In genomic region chrX:22124098-22124497, GRCh38 we compare ENCODE assay signal across 30 cellular contexts.
DNase-seq lines count a peak whose midpoint lies in the region; ATAC-seq, FAIRE-seq and TF ChIP-seq lines count a peak whose summit lies in the region.
"Had no signal": no experiment of that assay in that cellular context is flagged by ENCODE, and none has a peak within 500 bp of the region (broad histone marks: within the 10 kb centered on the region; RNA-seq: fewer than 3 reads in every experiment).

No MANE protein-coding gene starts in this region.

- BruUV-seq in PC-3 (replicated peaks; lab: Mats Ljungman, UMichigan) = no TSS peak

- H2AFZ ChIP-seq in PC-3 (ENCODE audit: low read length) (no peak overlapping the region), keratinocyte (ENCODE audit: control insufficient read depth, low read length) (no peak overlapping the region)
- H2AFZ ChIP-seq: hepatocyte had no signal

- H3K79me2 ChIP-seq in PC-3 (ENCODE audit: low read length) (no peaks in the 10 kb centered on the region), keratinocyte (ENCODE audit: control insufficient read depth, insufficient read depth, low read length) (no peaks in the 10 kb centered on the region)
- H3K79me2 ChIP-seq: hepatocyte had no signal

- H3K27ac ChIP-seq in PC-3 (ENCODE audit: low read length) (peak overlapping the region; percentile 21; the same call in 1 of the 2 replicates), keratinocyte (ENCODE audit: control insufficient read depth, insufficient read depth, low read length) (peak overlapping the region; percentile 62), thyroid gland (no peak overlapping the region)
- H3K27ac ChIP-seq: C4-2B, hepatocyte, tibial artery had no signal

- 91 to 94% methylated on average over 5 to 6 of the region's 6 CpGs for WGBS in thyroid gland, 2 donors

- H3F3A ChIP-seq in PC-3 (ENCODE audit: low read length, unreplicated experiment) = no peaks in the 10 kb centered on the region

- intact Hi-C loops in PC-3 (cut with micrococcal nuclease) = no loop called here
- intact Hi-C loops in thyroid gland (cut with DNase I) = no loop called here

- no peaks in the 10 kb centered on the region for H3K9me3 ChIP-seq in PC-3 (ENCODE audit: low read length)
- no peaks in the 10 kb centered on the region for H3K9me3 ChIP-seq in keratinocyte (ENCODE audit: control insufficient read depth, low read depth, low read length)
- H3K9me3 ChIP-seq in thyroid gland = no peaks in the 10 kb centered on the region
- H3K9me3 ChIP-seq: tibial artery had no signal

- peaks cover 3% of the 10 kb centered on the region for H3K9me3 Mint-ChIP-seq in type B pancreatic cell
- H3K9me3 Mint-ChIP-seq: activated CD4-positive, alpha-beta memory T cell treated with anti-CD3 and anti-CD28 coated beads, Interleukin-2, amount 10 ng/mL, durations not matched to agents 7 days and 5 days; activated T-helper 17 cell treated with anti-CD3 and anti-CD28 coated beads, Interleukin-2, amount 50 U/mL, for 72 hours; naive thymus-derived CD8-positive, alpha-beta T cell; stimulated activated naive CD8-positive, alpha-beta T cell treated with anti-CD3 and anti-CD28 coated beads, Interleukin-15, Interleukin-2, amounts not matched to agents 100 ng/mL and 50 ng/mL, for 24 hours had no signal

- ATAC-seq in PC-3 (no peak; the same call in 1 of the 2 replicates), GM19023 (IDR thresholded peaks at IDR 0.05; ENCODE audit: unreplicated experiment) (no peak)
- ATAC-seq: activated T-helper 17 cell treated with anti-CD3 and anti-CD28 coated beads, Interleukin-2, amount 50 U/mL, for 72 hours; HCT116; K562; naive thymus-derived CD8-positive, alpha-beta T cell had no signal

- no peaks in the 10 kb centered on the region for H3K36me3 Mint-ChIP-seq in type B pancreatic cell
- H3K36me3 Mint-ChIP-seq: activated naive CD8-positive, alpha-beta T cell; naive thymus-derived CD8-positive, alpha-beta T cell had no signal

- H3K4me1 Mint-ChIP-seq in type B pancreatic cell (ENCODE audit: unreplicated experiment) = peaks cover 5% of the 10 kb centered on the region
- H3K4me1 Mint-ChIP-seq: activated CD4-positive, alpha-beta memory T cell treated with anti-CD3 and anti-CD28 coated beads, Interleukin-2, amount 10 ng/mL, durations not matched to agents 7 days and 5 days; activated T-helper 17 cell treated with anti-CD3 and anti-CD28 coated beads, Interleukin-2, amount 50 U/mL, for 72 hours; naive thymus-derived CD8-positive, alpha-beta T cell had no signal

- peak overlapping the region; percentile 14 for H3K4me3 Mint-ChIP-seq in type B pancreatic cell
- H3K4me3 Mint-ChIP-seq: activated CD4-positive, alpha-beta memory T cell treated with anti-CD3 and anti-CD28 coated beads, Interleukin-2, amount 10 ng/mL, durations not matched to agents 7 days and 5 days; activated naive CD8-positive, alpha-beta T cell; activated T-helper 17 cell treated with anti-CD3 and anti-CD28 coated beads, Interleukin-2, amount 50 U/mL, for 72 hours; naive thymus-derived CD8-positive, alpha-beta T cell; stimulated activated naive CD8-positive, alpha-beta T cell treated with anti-CD3 and anti-CD28 coated beads, Interleukin-15, Interleukin-2, amounts not matched to agents 100 ng/mL and 50 ng/mL, for 24 hours had no signal

- H3K9me2 ChIP-seq in PC-3 (replicated peaks; ENCODE audit: low read length) = no peaks in the 10 kb centered on the region

- H3K27me3 Mint-ChIP-seq in type B pancreatic cell = no peaks in the 10 kb centered on the region
- H3K27me3 Mint-ChIP-seq: activated CD4-positive, alpha-beta memory T cell treated with anti-CD3 and anti-CD28 coated beads, Interleukin-2, amount 10 ng/mL, durations not matched to agents 7 days and 5 days; activated naive CD8-positive, alpha-beta T cell; activated T-helper 17 cell treated with anti-CD3 and anti-CD28 coated beads, Interleukin-2, amount 50 U/mL, for 72 hours; naive thymus-derived CD8-positive, alpha-beta T cell had no signal

- no peaks in the 10 kb centered on the region for H3K9me1 ChIP-seq in keratinocyte (ENCODE audit: control insufficient read depth, extremely low read depth, insufficient read depth, low read length)

- H3K27me3 ChIP-seq in PC-3 (ENCODE audit: low read length) = no peaks in the 10 kb centered on the region
- H3K27me3 ChIP-seq in keratinocyte (ENCODE audit: control insufficient read depth, extremely low read depth, insufficient read depth, low read length) = no peaks in the 10 kb centered on the region
- H3K27me3 ChIP-seq in thyroid gland = no peaks in the 10 kb centered on the region
- H3K27me3 ChIP-seq: hepatocyte, tibial artery had no signal

- H3K9ac ChIP-seq in PC-3 (ENCODE audit: low read length) (no peak overlapping the region), keratinocyte (ENCODE audit: control insufficient read depth, extremely low read depth, insufficient read depth, low read length) (no peak overlapping the region)

- H3K27ac Mint-ChIP-seq in type B pancreatic cell = peak overlapping the region; percentile 99
- H3K27ac Mint-ChIP-seq: activated CD4-positive, alpha-beta memory T cell treated with anti-CD3 and anti-CD28 coated beads, Interleukin-2, amount 10 ng/mL, durations not matched to agents 7 days and 5 days; activated naive CD8-positive, alpha-beta T cell; activated T-helper 17 cell treated with anti-CD3 and anti-CD28 coated beads, Interleukin-2, amount 50 U/mL, for 72 hours; naive thymus-derived CD8-positive, alpha-beta T cell; stimulated activated naive CD8-positive, alpha-beta T cell treated with anti-CD3 and anti-CD28 coated beads, Interleukin-15, Interleukin-2, amounts not matched to agents 100 ng/mL and 50 ng/mL, for 24 hours had no signal

- H3K4me1 ChIP-seq in PC-3 (ENCODE audit: insufficient read depth, low read length) (peaks cover 26% of the 10 kb centered on the region), keratinocyte (ENCODE audit: control insufficient read depth, extremely low read depth, insufficient read depth, low read length) (peaks cover 14% of the 10 kb centered on the region), thyroid gland (no peaks in the 10 kb centered on the region)
- H3K4me1 ChIP-seq: tibial artery had no signal

- no peaks in the 10 kb centered on the region for H3K36me3 ChIP-seq in PC-3 (ENCODE audit: low read depth, low read length)
- no peaks in the 10 kb centered on the region for H3K36me3 ChIP-seq in keratinocyte (ENCODE audit: control insufficient read depth in 2 of 2, extremely low read depth in 1 of 2, insufficient read depth in 2 of 2, low read length in 2 of 2)
- H3K36me3 ChIP-seq in thyroid gland = no peaks in the 10 kb centered on the region
- H3K36me3 ChIP-seq: tibial artery had no signal

- TF ChIP-seq CTCF in PC-3 (conservative IDR thresholded peaks at IDR 0.05; ENCODE audit: low read depth, low read length) = no peak
- no peak for TF ChIP-seq CTCF in epithelial cell of esophagus (IDR thresholded peaks at IDR 0.05; ENCODE audit: insufficient read depth, low read depth, low read length, missing control alignments)
- no peak for TF ChIP-seq CTCF in keratinocyte (optimal IDR thresholded peaks at IDR 0.05 in 1 of 3, IDR thresholded peaks at IDR 0.05 in 1 of 3, conservative IDR thresholded peaks at IDR 0.05 in 1 of 3; ENCODE audit: extremely low read depth in 1 of 3, insufficient read depth in 2 of 3, low read length in 3 of 3)
- no peak for TF ChIP-seq CTCF in type B pancreatic cell (conservative IDR thresholded peaks at IDR 0.05)
- no peak for TF ChIP-seq CTCF in thyroid gland (IDR thresholded peaks at IDR 0.05)

- H3K4me3 ChIP-seq in PC-3 (ENCODE audit: low read length) (no peak overlapping the region), epithelial cell of esophagus (ENCODE audit: low read length) (no peak overlapping the region), keratinocyte (ENCODE audit: control insufficient read depth in 2 of 3, extremely low read depth in 1 of 3, insufficient read depth in 2 of 3, low read depth in 1 of 3, low read length in 3 of 3) (no peak overlapping the region), thyroid gland (replicated peaks in 1 of 3) (no peak overlapping the region)
- H3K4me3 ChIP-seq: hepatocyte, K562, tibial artery had no signal

- POLR2A ChIA-PET in PC-3 (lab: Charles Lee; ENCODE audit: unreplicated experiment) = no interaction called here

- dilution Hi-C loops in keratinocyte (cut with MboI; ENCODE audit: extremely low pct_ligation_motif_present, low sequenced_read_pairs) = no loop called here

- H4K20me1 ChIP-seq in PC-3 (ENCODE audit: low read length) = no peaks in the 10 kb centered on the region
- no peaks in the 10 kb centered on the region for H4K20me1 ChIP-seq in keratinocyte (ENCODE audit: control insufficient read depth, extremely low read depth, insufficient read depth, low read length)

- peak; percentile 61 for DNase-seq in PC-3
- DNase-seq in epithelial cell of esophagus (ENCODE audit: low read depth) = peak; percentile 89
- DNase-seq in keratinocyte (ENCODE audit: low read depth, low spot score) = no peak
- DNase-seq in type B pancreatic cell (ENCODE audit: extremely low spot score, unreplicated experiment) = no peak
- no peak for DNase-seq in activated naive CD4-positive, alpha-beta T cell (lab: John Stamatoyannopoulos, UW)
- DNase-seq in thyroid gland = no peak
- DNase-seq: activated CD4-positive, alpha-beta memory T cell treated with anti-CD3 and anti-CD28 coated beads, Interleukin-2, amount 10 ng/mL, durations not matched to agents 7 days and 5 days; activated CD4-positive, alpha-beta T cell treated with anti-CD3 and anti-CD28 coated beads for 1 hour; activated CD8-positive, alpha-beta memory T cell treated with anti-CD3 and anti-CD28 coated beads, Interleukin-2, amount 50 U/mL, for 48 hours; anterior cingulate cortex; central memory CD4-positive, alpha-beta T cell; dermis blood vessel endothelial cell; foreskin fibroblast; naive thymus-derived CD8-positive, alpha-beta T cell; NCI-H1417; NCI-H2081 treated with DMSO at 0.1 percent for 48 hours; NCI-H226; NCI-H774; occipital lobe; RPMI8226 had no signal

- FAIRE-seq in keratinocyte (lab: Jason Lieb, UNC) = peak; percentile 79
- FAIRE-seq: GM18507, K562 had no signal

- H3K4me2 ChIP-seq in PC-3 (ENCODE audit: low read length) = peak overlapping the region; percentile 5; the same call in 1 of the 2 replicates
- H3K4me2 ChIP-seq in keratinocyte (ENCODE audit: control insufficient read depth, extremely low read depth, insufficient read depth, low read depth, low read length) = no peak overlapping the region
- H3K4me2 ChIP-seq: hepatocyte had no signal

- CTCF ChIA-PET in PC-3 (lab: Charles Lee) = interaction anchor here (0.7 kb wide), 1 partner anchor 1493 kb away, joined by 7 read pairs; no protein-coding TSS in a partner anchor

- no peak for TF ChIP-seq POLR2A in thyroid gland (IDR thresholded peaks at IDR 0.05)

Comparison
In these comparisons a context has a peak if more than half of its experiments do, and no peak if none do; other contexts are left out.
1. DNase-seq: peak in PC-3 (single experiment) and epithelial cell of esophagus (single experiment); none in keratinocyte (single experiment), type B pancreatic cell (single experiment), activated naive CD4-positive, alpha-beta T cell (0 of 4) and thyroid gland (0 of 2).
2. H3K27ac ChIP-seq: peak in PC-3 (single experiment) and keratinocyte (single experiment); none in thyroid gland (0 of 3).